Comparison of ENCODE assay signal across 1 cellular context in the genomic region with DNA sequence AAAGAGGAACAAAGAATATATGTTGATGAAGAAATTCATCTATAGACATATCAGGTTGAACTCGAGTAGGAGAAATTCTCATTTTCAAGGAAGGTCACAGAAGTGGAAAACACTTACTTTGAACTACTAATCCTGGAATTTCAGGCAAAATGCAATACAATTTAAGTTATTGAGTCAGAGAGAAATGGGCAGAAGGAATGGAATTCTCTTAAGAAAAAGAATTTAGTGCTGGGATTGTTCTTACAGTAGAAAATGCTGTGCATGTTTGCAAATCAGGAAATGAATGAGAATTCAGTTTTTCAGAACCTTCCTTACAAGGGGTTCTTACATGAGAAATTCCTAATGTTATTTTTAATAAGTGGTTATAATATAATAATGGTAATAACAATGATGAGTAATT.
TF ChIP-seq lines count a peak whose summit lies in the region.

No MANE protein-coding gene starts in this region.

TF ChIP-seq in IMR-90, 13 proteins besides CTCF, POLR2A, EP300 and RAD21 (continued from another document):
- TF ChIP-seq SMC3 (IDR thresholded peaks at IDR 0.05; ENCODE audit: low read depth, low read length) (no peak), BHLHE40 (IDR thresholded peaks at IDR 0.05; ENCODE audit: low read depth, low read length) (no peak), CEBPB (IDR thresholded peaks at IDR 0.05; ENCODE audit: low read depth, low read length) (no peak), RCOR1 (IDR thresholded peaks at IDR 0.05; ENCODE audit: insufficient replicate concordance, low read length) (no peak), CHD1 (IDR thresholded peaks at IDR 0.05; ENCODE audit: low read depth, low read length) (no peak), ELK1 (IDR thresholded peaks at IDR 0.05; ENCODE audit: borderline replicate concordance, low read depth, low read length) (no peak), MXI1 (IDR thresholded peaks at IDR 0.05; ENCODE audit: borderline replicate concordance, low read depth, low read length) (no peak), RFX5 (IDR thresholded peaks at IDR 0.05; ENCODE audit: low read depth, low read length) (no peak)
